In genomic region chr7:7718461-7718860, GRCh38 we compare ENCODE assay signal across 2 cellular contexts.
TF ChIP-seq lines count a peak whose summit lies in the region.

Gene RPA3, minus strand, starts transcription at chr7:7718607. Its CDS starts 78,189 bp downstream, at chr7:7640418.

TF ChIP-seq in HEK293, 187 proteins besides CTCF, POLR2A, EP300 and RAD21 (continued from another document):
- peak; percentile 63 for TF ChIP-seq ATF2 (tag by site-specific recombination; IDR thresholded peaks at IDR 0.05; ENCODE audit: low read depth)
TF ChIP-seq in HEK293: peak in this region for 2.

TF ChIP-seq in SK-N-SH, 30 proteins besides CTCF, POLR2A, EP300 and RAD21 (continued from another document):
- TF ChIP-seq REST (IDR thresholded peaks at IDR 0.05; ENCODE audit: low read depth, low read length) (no peak), ELF1 (IDR thresholded peaks at IDR 0.05) (no peak), JUND (IDR thresholded peaks at IDR 0.05) (no peak; the same call in 1 of the 2 replicates), USF1 (IDR thresholded peaks at IDR 0.05; ENCODE audit: borderline replicate concordance, low read depth) (no peak), MEF2A (IDR thresholded peaks at IDR 0.05; ENCODE audit: borderline replicate concordance, low read depth) (no peak), MXI1 (IDR thresholded peaks at IDR 0.05; ENCODE audit: low read depth, low read length) (no peak), CHD2 (IDR thresholded peaks at IDR 0.05; ENCODE audit: low read length, partially characterized antibody) (no peak), RXRA (IDR thresholded peaks at IDR 0.05; ENCODE audit: borderline replicate concordance, low read depth) (no peak), FOXM1 (IDR thresholded peaks at IDR 0.05; ENCODE audit: low read depth) (no peak), POLR2AphosphoS5 (IDR thresholded peaks at IDR 0.05; ENCODE audit: low read depth, low read length) (no peak), TCF12 (IDR thresholded peaks at IDR 0.05) (no peak; the same call in 1 of the 2 replicates), FOSL2 (IDR thresholded peaks at IDR 0.05; ENCODE audit: borderline replicate concordance, low read depth) (no peak)
